Comparison of ENCODE assay signal across 13 cellular contexts in the genomic region with DNA sequence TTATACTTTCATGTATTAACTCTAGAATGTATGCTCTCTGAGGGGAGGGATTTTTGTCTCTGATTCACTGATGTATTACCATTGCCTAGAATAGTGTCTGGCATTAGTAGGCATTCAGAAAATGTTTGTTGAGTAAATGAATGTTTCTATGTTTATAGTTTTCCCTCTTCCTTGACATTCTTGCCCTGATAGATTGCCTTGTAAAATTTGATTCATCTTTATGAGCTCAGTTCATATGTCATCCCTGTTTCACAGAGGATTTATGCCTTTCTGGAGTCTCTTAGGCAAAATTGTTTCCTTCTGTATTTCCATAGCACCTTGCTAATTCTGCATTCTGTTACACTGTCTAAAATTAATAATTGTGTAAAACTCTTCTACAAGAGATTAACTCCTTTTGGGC.
DNase-seq lines count a peak whose midpoint lies in the region; ATAC-seq and TF ChIP-seq lines count a peak whose summit lies in the region.
"Had no signal": no experiment of that assay in that cellular context is flagged by ENCODE, and none has a peak within 500 bp of the region (broad histone marks: within the 10 kb centered on the region; RNA-seq: fewer than 3 reads in every experiment).

No MANE protein-coding gene starts in this region.

- no peak for DNase-seq in activated T-cell treated with anti-CD3 and anti-CD28 coated beads, Interleukin-2, amount 50 U/mL, for 24 hours
- DNase-seq in activated T-cell treated with anti-CD3 and anti-CD28 coated beads, Interleukin-2, amount 50 U/mL, for 48 hours, result no peak
- no peak for DNase-seq in MM.1S
- no peak for DNase-seq in effector memory CD8-positive, alpha-beta T cell
- DNase-seq in GF-D8 (lab: John Stamatoyannopoulos, UW), result no peak
- DNase-seq in NCI-H446 (lab: John Stamatoyannopoulos, UW), result no peak
- DNase-seq in T-helper 1 cell, result no peak
- DNase-seq: activated naive CD4-positive, alpha-beta T cell treated with Interleukin-2 at 50 U/mL for 16 hours; left lung; posterior cingulate gyrus; SIG-M5 had no signal

- no peak overlapping the region for H3K9ac ChIP-seq in MM.1S (ENCODE audit: low read length)

- H3K27me3 Mint-ChIP-seq in activated T-cell treated with anti-CD3 and anti-CD28 coated beads, Interleukin-2, amount 50 U/mL, for 24 hours, result no peaks in the 10 kb centered on the region
- no peaks in the 10 kb centered on the region for H3K27me3 Mint-ChIP-seq in effector memory CD8-positive, alpha-beta T cell

- peak overlapping the region; percentile 42; the same call in 1 of the 2 replicates for H3K27ac ChIP-seq in MM.1S (ENCODE audit: low read length)
- peak overlapping the region; percentile 10 for H3K27ac ChIP-seq in urinary bladder (ENCODE audit: low read depth)

- no peaks in the 10 kb centered on the region for H3K9me3 ChIP-seq in MM.1S (replicated peaks; ENCODE audit: insufficient read depth, low read length)
- H3K9me3 ChIP-seq: left lung had no signal

- no peaks in the 10 kb centered on the region for H3K27me3 ChIP-seq in MM.1S (replicated peaks; ENCODE audit: insufficient read depth, low read length)
- H3K27me3 ChIP-seq: left lung had no signal

- ATAC-seq in effector memory CD8-positive, alpha-beta T cell (replicated peaks), result no peak
- ATAC-seq: left lung had no signal

- H3K4me3 ChIP-seq in MM.1S (ENCODE audit: low read length) (peak overlapping the region; percentile 27; the same call in 1 of the 2 replicates), urinary bladder (ENCODE audit: low read depth, low read length) (no peak overlapping the region)
- H3K4me3 ChIP-seq: left lung, smooth muscle cell had no signal

- H3K36me3 ChIP-seq in MM.1S (replicated peaks; ENCODE audit: insufficient read depth, low read length) (peaks cover 11% of the 10 kb centered on the region), urinary bladder (ENCODE audit: insufficient read depth) (no peaks in the 10 kb centered on the region)

- peaks cover 7% of the 10 kb centered on the region for H3K9me3 Mint-ChIP-seq in activated T-cell treated with anti-CD3 and anti-CD28 coated beads, Interleukin-2, amount 50 U/mL, for 24 hours
- H3K9me3 Mint-ChIP-seq in effector memory CD8-positive, alpha-beta T cell, result no peaks in the 10 kb centered on the region

- H3K36me3 Mint-ChIP-seq in activated T-cell treated with anti-CD3 and anti-CD28 coated beads, Interleukin-2, amount 50 U/mL, for 24 hours (ENCODE audit: low read depth), result peaks cover 68% of the 10 kb centered on the region
- H3K36me3 Mint-ChIP-seq in effector memory CD8-positive, alpha-beta T cell (ENCODE audit: insufficient read depth), result peaks cover 15% of the 10 kb centered on the region

- H2AFZ ChIP-seq in MM.1S (ENCODE audit: low read length), result no peak overlapping the region

- peak overlapping the region; percentile 84 for H3K27ac Mint-ChIP-seq in activated T-cell treated with anti-CD3 and anti-CD28 coated beads, Interleukin-2, amount 50 U/mL, for 24 hours
- H3K27ac Mint-ChIP-seq in effector memory CD8-positive, alpha-beta T cell, result peak overlapping the region; percentile 57 to 76

- TF ChIP-seq CTCF in MM.1S (IDR thresholded peaks at IDR 0.05; ENCODE audit: low read length), result no peak

- H3K4me1 ChIP-seq in MM.1S (ENCODE audit: low read length) (peaks cover 11% of the 10 kb centered on the region), urinary bladder (ENCODE audit: insufficient read depth) (no peaks in the 10 kb centered on the region)

- no peaks in the 10 kb centered on the region for H3K9me2 ChIP-seq in MM.1S (replicated peaks; ENCODE audit: insufficient read depth, low read length)

- no peaks in the 10 kb centered on the region for H4K20me1 ChIP-seq in MM.1S (ENCODE audit: insufficient read depth, low read length)

- H3K4me1 Mint-ChIP-seq in activated T-cell treated with anti-CD3 and anti-CD28 coated beads, Interleukin-2, amount 50 U/mL, for 24 hours (ENCODE audit: low read depth), result peaks cover 25% of the 10 kb centered on the region
- peaks cover 13 to 26% of the 10 kb centered on the region in 2 donors for H3K4me1 Mint-ChIP-seq in effector memory CD8-positive, alpha-beta T cell (ENCODE audit: low read depth in 2 of 2)

- H3K4me2 ChIP-seq in MM.1S (ENCODE audit: low read depth, low read length), result peak overlapping the region; percentile 73
- H3K4me2 ChIP-seq: smooth muscle cell had no signal

- peaks cover 19% of the 10 kb centered on the region for H3F3A ChIP-seq in MM.1S (ENCODE audit: insufficient read depth, low read length)

- 0 out of 2 replicates have a peak, but pooled peaks cover 5% of the 10 kb centered on the region for H3K79me2 ChIP-seq in MM.1S (ENCODE audit: low read length)

- H3K4me3 Mint-ChIP-seq in activated T-cell treated with anti-CD3 and anti-CD28 coated beads, Interleukin-2, amount 50 U/mL, for 24 hours, result no peak overlapping the region
- H3K4me3 Mint-ChIP-seq in effector memory CD8-positive, alpha-beta T cell, result peak overlapping the region; percentile 43 to 49
